ENCODE assay signal across 22 cellular contexts in the genomic region with DNA sequence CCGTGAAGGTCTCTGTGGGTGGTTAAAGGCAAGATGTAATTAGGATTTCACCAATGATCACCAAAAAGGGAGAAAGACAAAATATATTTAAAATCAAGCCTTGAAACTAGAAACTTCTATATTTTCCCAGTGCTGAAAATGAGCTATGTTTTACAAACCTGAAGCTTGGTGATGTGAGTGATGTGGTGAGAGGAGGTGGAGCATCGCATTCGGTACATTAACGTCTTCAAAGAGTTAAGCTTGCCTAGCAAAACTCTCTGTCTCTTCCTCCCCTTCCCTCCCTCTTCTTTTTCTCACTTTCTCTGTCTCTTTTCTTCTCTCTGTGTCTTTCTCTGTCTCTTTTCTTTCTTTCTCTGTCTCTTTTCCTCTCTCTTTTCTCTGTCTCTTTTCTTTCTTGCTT.
A peak's percentile ranks its signal among the peaks of the same experiment; 100 is the strongest.
DNase-seq lines count a peak whose midpoint lies in the region; ATAC-seq, FAIRE-seq and TF ChIP-seq lines count a peak whose summit lies in the region.
"Had no signal": no experiment of that assay in that cellular context is flagged by ENCODE, and none has a peak within 500 bp of the region (broad histone marks: within the 10 kb centered on the region; RNA-seq: fewer than 3 reads in every experiment).

No MANE protein-coding gene starts in this region.

- peaks cover 46% of the 10 kb centered on the region for H3K4me1 Mint-ChIP-seq in nephron progenitor cell
- H3K4me1 Mint-ChIP-seq in HFFc6 (ENCODE audit: low read depth), result no peaks in the 10 kb centered on the region
- H3K4me1 Mint-ChIP-seq: CD4-positive, CD25-positive, alpha-beta regulatory T cell had no signal

- H3K27ac ChIP-seq in DND-41 (ENCODE audit: low read length) (peak overlapping the region; percentile 76), K562 (ENCODE audit: extremely low read depth, low read depth, low read length) (no peak overlapping the region)
- H3K27ac ChIP-seq: A549, C4-2B, GM23248 had no signal

- DNase-seq in DND-41 (peak; percentile 63), K562 (ENCODE audit: extremely low read depth in 1 of 4, low spot score in 3 of 4) (no peak), nephron progenitor cell (no peak), HFFc6 (no peak), HTR-8/SVneo (ENCODE audit: insufficient read length, low spot score) (no peak)
- peak; percentile 77 for DNase-seq in Jurkat, Clone E6-1 (ENCODE audit: low read depth, low spot score)
- DNase-seq: 8988T; ACHN; Caco-2; CD4-positive, CD25-positive, alpha-beta regulatory T cell; CD8-positive, alpha-beta T cell; DMS153; EL; GDM1; GM23248 had no signal

- POLR2A ChIA-PET in K562 (lab: Yijun Ruan, JAX), result no interaction called here

- H4K20me1 ChIP-seq in DND-41 (ENCODE audit: insufficient read depth, low read length) (no peaks in the 10 kb centered on the region), K562 (replicated peaks; ENCODE audit: control insufficient read depth, insufficient read depth, low read length) (peaks cover 5% of the 10 kb centered on the region; the same call in 1 of the 2 replicates)

- H3K27me3 Mint-ChIP-seq in nephron progenitor cell (ENCODE audit: low read depth, poor library complexity) (peaks cover 56% of the 10 kb centered on the region), HFFc6 (ENCODE audit: insufficient read depth) (peaks cover 4% of the 10 kb centered on the region; the same call in 1 of the 2 replicates)
- H3K27me3 Mint-ChIP-seq: CD4-positive, CD25-positive, alpha-beta regulatory T cell had no signal

- H3K27ac Mint-ChIP-seq in nephron progenitor cell, result peak overlapping the region; percentile 9
- H3K27ac Mint-ChIP-seq in HFFc6, result no peak overlapping the region
- H3K27ac Mint-ChIP-seq: CD4-positive, CD25-positive, alpha-beta regulatory T cell; CD8-positive, alpha-beta T cell had no signal

- CTCF ChIA-PET in K562 (lab: Yijun Ruan, JAX; ENCODE audit: low intra/inter-chr PET ratio), result no interaction called here

- H3K4me3 ChIP-seq in DND-41 (ENCODE audit: low read depth in 1 of 2, low read length in 2 of 2) (peak overlapping the region in 1 of 2 experiments; percentile 2; a peak in 1 of 4 replicates), K562 (no peak overlapping the region)
- no peak overlapping the region for H3K4me3 ChIP-seq in Jurkat, Clone E6-1 (ENCODE audit: low read length)
- H3K4me3 ChIP-seq: A549, GM12878, GM23248, HAP-1 had no signal

- peak overlapping the region; percentile 51 for H3K9ac ChIP-seq in DND-41 (ENCODE audit: low read depth, low read length)
- no peak overlapping the region for H3K9ac ChIP-seq in K562 (ENCODE audit: insufficient read depth in 1 of 2, low read depth in 2 of 2, low read length in 2 of 2)
- H3K9ac ChIP-seq: GM23248 had no signal

- H3K9me3 Mint-ChIP-seq in nephron progenitor cell, result no peaks in the 10 kb centered on the region
- peaks cover 77% of the 10 kb centered on the region for H3K9me3 Mint-ChIP-seq in HFFc6

- intact Hi-C loops in K562 (cut with micrococcal nuclease), result no loop called here

- no peak for TF ChIP-seq RAD21 in K562 (CRISPR knock-in tag; conservative IDR thresholded peaks at IDR 0.05 in 1 of 2, IDR thresholded peaks at IDR 0.05 in 1 of 2)

- no peak overlapping the region for H3K4me3 Mint-ChIP-seq in nephron progenitor cell
- H3K4me3 Mint-ChIP-seq in HFFc6, result no peak overlapping the region
- H3K4me3 Mint-ChIP-seq: CD4-positive, CD25-positive, alpha-beta regulatory T cell; CD8-positive, alpha-beta T cell had no signal

- no TSS peak for BruUV-seq in K562 (replicated peaks; lab: Mats Ljungman, UMichigan)

- TF ChIP-seq CTCF in DND-41 (IDR thresholded peaks at IDR 0.05; ENCODE audit: borderline replicate concordance, extremely low read depth, low read length, poor library complexity, severe bottlenecking), result no peak
- TF ChIP-seq CTCF in K562 (IDR thresholded peaks at IDR 0.05 in 2 of 3, conservative IDR thresholded peaks at IDR 0.05 in 1 of 3; ENCODE audit: insufficient read depth in 2 of 3, low read depth in 1 of 3, low read length in 3 of 3), result no peak
- no peak for TF ChIP-seq CTCF in nephron progenitor cell (IDR thresholded peaks at IDR 0.05)
- TF ChIP-seq CTCF in HFFc6 (IDR thresholded peaks at IDR 0.05), result no peak

- WGBS in K562 (ENCODE audit: insufficient coverage, low coverage, missing lambda C conversion rate), result 0% methylated on average over 4 of the region's 4 CpGs

- peak overlapping the region; percentile 47 for H3K4me2 ChIP-seq in DND-41 (ENCODE audit: insufficient read depth, low read length)
- no peak overlapping the region for H3K4me2 ChIP-seq in K562 (ENCODE audit: insufficient read depth, low read length)
- H3K4me2 ChIP-seq: A549 had no signal

- H3K36me3 ChIP-seq in DND-41 (ENCODE audit: insufficient read depth, low read length), result no peaks in the 10 kb centered on the region
- no peaks in the 10 kb centered on the region for H3K36me3 ChIP-seq in K562 (ENCODE audit: control insufficient read depth, insufficient read depth, low read length)
- H3K36me3 ChIP-seq: HAP-1 had no signal

- in situ Hi-C loops in K562 (cut with MboI), result no loop called here

- no peak for TF ChIP-seq POLR2A in K562 (conservative IDR thresholded peaks at IDR 0.05)

- H3K36me3 Mint-ChIP-seq in nephron progenitor cell (ENCODE audit: low read depth) (no peaks in the 10 kb centered on the region), HFFc6 (ENCODE audit: low read depth) (no peaks in the 10 kb centered on the region)
- H3K36me3 Mint-ChIP-seq: CD4-positive, CD25-positive, alpha-beta regulatory T cell; CD8-positive, alpha-beta T cell had no signal

- no peak for TF ChIP-seq EP300 in K562 (IDR thresholded peaks at IDR 0.05; ENCODE audit: low read length)

- no peaks in the 10 kb centered on the region for H3K79me2 ChIP-seq in DND-41 (ENCODE audit: insufficient read depth, low read length)
- no peaks in the 10 kb centered on the region for H3K79me2 ChIP-seq in K562 (ENCODE audit: control insufficient read depth, insufficient read depth, low read length)

- ATAC-seq in DND-41 (ENCODE audit: insufficient read depth, low read depth) (peak; percentile 97), K562 (no peak), GM21723 (IDR thresholded peaks at IDR 0.05; ENCODE audit: unreplicated experiment) (no peak)
- ATAC-seq: A549; CD8-positive, alpha-beta T cell; GM12878 had no signal

- H2AFZ ChIP-seq in DND-41 (ENCODE audit: low read depth, low read length) (peak overlapping the region; percentile 54), K562 (ENCODE audit: low read depth, low read length) (no peak overlapping the region)
- H2AFZ ChIP-seq: GM23248 had no signal

- H3K4me1 ChIP-seq in DND-41 (ENCODE audit: insufficient read depth, low read length) (peaks cover 34% of the 10 kb centered on the region), K562 (replicated peaks in 1 of 2; ENCODE audit: control insufficient read depth in 2 of 2, insufficient read depth in 2 of 2, low read length in 2 of 2) (no peaks in the 10 kb centered on the region)
- H3K4me1 ChIP-seq: A549, Caco-2 had no signal

- FAIRE-seq in K562 (lab: Jason Lieb, UNC) (no peak), HTR-8/SVneo (lab: Jason Lieb, UNC) (no peak)
- FAIRE-seq: A549, GM12878, GM18507, H54 had no signal

- H3K27me3 ChIP-seq in DND-41 (ENCODE audit: insufficient read depth, low read length, poor library complexity), result no peaks in the 10 kb centered on the region
- peaks cover 4 to 35% of the 10 kb centered on the region in 2 experiments; a peak in 3 of 5 replicates for H3K27me3 ChIP-seq in K562 (ENCODE audit: control insufficient read depth in 2 of 2, insufficient read depth in 2 of 2, low read length in 2 of 2)

- H3K9me3 ChIP-seq in DND-41 (ENCODE audit: insufficient read depth, low read length, severe bottlenecking), result no peaks in the 10 kb centered on the region
- H3K9me3 ChIP-seq in K562 (replicated peaks; ENCODE audit: control insufficient read depth, insufficient read depth, low read depth, low read length), result no peaks in the 10 kb centered on the region
- H3K9me3 ChIP-seq: A549, Caco-2, HAP-1 had no signal

- no peaks in the 10 kb centered on the region for H3K9me1 ChIP-seq in K562 (ENCODE audit: control insufficient read depth, insufficient read depth, low read length)

TF ChIP-seq in K562, 482 proteins besides CTCF, POLR2A, EP300 and RAD21:
- TF ChIP-seq FOSL1 (tag; conservative IDR thresholded peaks at IDR 0.05) (no peak), MED1 (CRISPR knock-in tag; IDR thresholded peaks at IDR 0.05; ENCODE audit: borderline replicate concordance) (no peak), HNRNPLL (IDR thresholded peaks at IDR 0.05; ENCODE audit: low read depth, low read length, poor library complexity, severe bottlenecking) (no peak)
- TF ChIP-seq, protein P1, sequence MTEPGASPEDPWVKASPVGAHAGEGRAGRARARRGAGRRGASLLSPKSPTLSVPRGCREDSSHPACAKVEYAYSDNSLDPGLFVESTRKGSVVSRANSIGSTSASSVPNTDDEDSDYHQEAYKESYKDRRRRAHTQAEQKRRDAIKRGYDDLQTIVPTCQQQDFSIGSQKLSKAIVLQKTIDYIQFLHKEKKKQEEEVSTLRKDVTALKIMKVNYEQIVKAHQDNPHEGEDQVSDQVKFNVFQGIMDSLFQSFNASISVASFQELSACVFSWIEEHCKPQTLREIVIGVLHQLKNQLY (CRISPR knock-in tag; conservative IDR thresholded peaks at IDR 0.05), result no peak
- TF ChIP-seq, protein P2, sequence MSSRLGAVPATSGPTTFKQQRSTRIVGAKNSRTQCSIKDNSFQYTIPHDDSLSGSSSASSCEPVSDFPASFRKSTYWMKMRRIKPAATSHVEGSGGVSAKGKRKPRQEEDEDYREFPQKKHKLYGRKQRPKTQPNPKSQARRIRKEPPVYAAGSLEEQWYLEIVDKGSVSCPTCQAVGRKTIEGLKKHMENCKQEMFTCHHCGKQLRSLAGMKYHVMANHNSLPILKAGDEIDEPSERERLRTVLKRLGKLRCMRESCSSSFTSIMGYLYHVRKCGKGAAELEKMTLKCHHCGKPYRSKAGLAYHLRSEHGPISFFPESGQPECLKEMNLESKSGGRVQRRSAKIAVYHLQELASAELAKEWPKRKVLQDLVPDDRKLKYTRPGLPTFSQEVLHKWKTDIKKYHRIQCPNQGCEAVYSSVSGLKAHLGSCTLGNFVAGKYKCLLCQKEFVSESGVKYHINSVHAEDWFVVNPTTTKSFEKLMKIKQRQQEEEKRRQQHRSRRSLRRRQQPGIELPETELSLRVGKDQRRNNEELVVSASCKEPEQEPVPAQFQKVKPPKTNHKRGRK (tag; IDR thresholded peaks at IDR 0.05), result peak; percentile 61

Comparison
In these comparisons a context has a peak if more than half of its experiments do, and no peak if none do; other contexts are left out.
1. DNase-seq: peak in DND-41 (single experiment) and Jurkat, Clone E6-1 (single experiment); none in K562 (0 of 4), nephron progenitor cell (single experiment), HFFc6 (single experiment) and HTR-8/SVneo (single experiment).